7 cellular contexts compared by ENCODE assay signal in the genomic region with DNA sequence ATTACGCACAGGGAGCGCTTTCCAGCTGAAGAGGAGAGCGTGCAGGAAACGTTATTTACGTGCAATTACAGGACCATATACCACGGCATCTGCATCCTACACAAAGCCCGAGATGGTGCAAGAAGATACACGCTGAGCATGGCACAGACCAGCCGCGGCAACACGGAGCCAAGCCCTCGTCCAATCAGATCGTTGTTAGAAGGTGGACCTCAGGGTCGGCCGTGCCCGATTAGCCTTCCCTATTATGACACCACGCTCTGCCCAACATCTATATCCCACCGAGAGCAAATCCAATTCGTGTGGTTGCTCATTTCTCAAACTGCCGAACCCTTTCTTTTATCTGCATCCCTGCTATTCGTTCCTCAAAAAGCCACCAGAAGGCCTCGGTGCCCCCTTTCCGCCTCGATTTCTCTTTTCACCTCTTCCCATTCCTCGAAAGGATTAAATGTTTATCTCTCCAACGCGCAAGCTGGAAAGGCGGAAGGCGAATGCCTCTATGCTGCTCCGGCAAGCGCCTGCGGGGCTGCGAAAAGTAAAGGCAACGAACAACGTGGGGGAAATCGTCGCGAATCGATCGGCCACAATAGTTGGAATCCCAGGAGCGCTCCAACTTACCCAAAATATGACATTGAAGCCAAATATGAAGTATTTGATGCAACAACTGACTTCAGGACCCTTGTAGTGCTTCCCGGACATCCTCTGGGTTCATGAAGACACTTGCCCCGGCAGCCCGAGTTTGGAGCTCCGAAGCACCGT. TPM values are rescaled to one million over a fixed set of nuclear protein-coding genes. Genes with fewer than 3 reads are reported as not detected.
A peak's percentile ranks its signal among the peaks of the same experiment; 100 is the strongest.
DNase-seq lines count a peak whose midpoint lies in the region; ATAC-seq and TF ChIP-seq lines count a peak whose summit lies in the region.

No MANE protein-coding gene starts in this region.

- peaks cover 74% of the 10 kb centered on the region for H3K4me1 Mint-ChIP-seq in activated T-cell treated with anti-CD3 and anti-CD28 coated beads, Interleukin-2, amount 50 U/mL, for 4 hours (ENCODE audit: low read depth)
- peaks cover 30 to 79% (median 75%) of the 10 kb centered on the region in 4 donors for H3K4me1 Mint-ChIP-seq in naive thymus-derived CD8-positive, alpha-beta T cell

- no peak for TF ChIP-seq CTCF in GM13977 (IDR thresholded peaks at IDR 0.05; ENCODE audit: extremely low read depth, insufficient read depth, missing control alignments)
- TF ChIP-seq CTCF in thoracic aorta (IDR thresholded peaks at IDR 0.05), result no peak

- H3K27me3 Mint-ChIP-seq in activated T-cell treated with anti-CD3 and anti-CD28 coated beads, Interleukin-2, amount 50 U/mL, for 4 hours (ENCODE audit: low read depth), result no peaks in the 10 kb centered on the region
- no peaks in the 10 kb centered on the region for H3K27me3 Mint-ChIP-seq in naive thymus-derived CD8-positive, alpha-beta T cell

- no peaks in the 10 kb centered on the region for H3K9me3 Mint-ChIP-seq in activated T-cell treated with anti-CD3 and anti-CD28 coated beads, Interleukin-2, amount 50 U/mL, for 4 hours
- no peaks in the 10 kb centered on the region for H3K9me3 Mint-ChIP-seq in naive thymus-derived CD8-positive, alpha-beta T cell

- H3K27ac ChIP-seq in thoracic aorta, result peak overlapping the region; percentile 37 to 62

- peak overlapping the region; percentile 87 for H3K4me3 ChIP-seq in thoracic aorta

- H3K27ac Mint-ChIP-seq in naive thymus-derived CD8-positive, alpha-beta T cell, result peak overlapping the region; percentile 7 to 92 (median 74)

- DNase-seq in GM13977 (ENCODE audit: low spot score) (peak; percentile 36), NCI-H524 treated with DMSO at 0.1 percent for 48 hours (lab: John Stamatoyannopoulos, UW) (peak; percentile 20), fibroblast of gingiva (ENCODE audit: low read depth) (peak; percentile 83), thoracic aorta (ENCODE audit: low spot score) (no peak)
- DNase-seq in activated T-cell treated with anti-CD3 and anti-CD28 coated beads, Interleukin-2, amount 50 U/mL, for 4 hours, result no peak
- DNase-seq in naive thymus-derived CD8-positive, alpha-beta T cell, result peak in 6 of 10 donors; percentile 12 to 63 (median 23)

- no peaks in the 10 kb centered on the region for H3K27me3 ChIP-seq in thoracic aorta (replicated peaks; ENCODE audit: insufficient read depth)

- H3K4me1 ChIP-seq in thoracic aorta (ENCODE audit: control insufficient read depth in 1 of 2, low read depth in 2 of 2), result peaks cover 14 to 45% of the 10 kb centered on the region in 2 donors

- POLR2A ChIA-PET in naive thymus-derived CD8-positive, alpha-beta T cell (lab: Charles Lee), result interaction anchor here (0.6 to 2.5 kb wide), 9 partner anchors 9 to 1289 kb away, joined by 3 to 11 read pairs (median 5); a partner anchor contains a TSS

- in situ Hi-C loops in GM13977 (cut with MboI; ENCODE audit: low pct_unique_long_range_greater_than_20kb, low sequenced_read_pairs, unreplicated experiment), result no loop called here

- ATAC-seq in HG02884 (IDR thresholded peaks at IDR 0.05; ENCODE audit: unreplicated experiment) (peak; percentile 18), thoracic aorta (ENCODE audit: insufficient number of reproducible peaks, low FRiP score, low read depth) (peak; percentile 3)
- ATAC-seq in activated T-cell treated with anti-CD3 and anti-CD28 coated beads, Interleukin-2, amount 50 U/mL, for 4 hours, result peak; percentile 27 to 35
- ATAC-seq in naive thymus-derived CD8-positive, alpha-beta T cell, result peak; percentile 25 to 31

- peak overlapping the region; percentile 95 for H3K4me3 Mint-ChIP-seq in activated T-cell treated with anti-CD3 and anti-CD28 coated beads, Interleukin-2, amount 50 U/mL, for 4 hours
- H3K4me3 Mint-ChIP-seq in naive thymus-derived CD8-positive, alpha-beta T cell, result peak overlapping the region; percentile 87 to 99 (median 92)

- no peaks in the 10 kb centered on the region for H3K9me3 ChIP-seq in thoracic aorta

- H3K36me3 Mint-ChIP-seq in activated T-cell treated with anti-CD3 and anti-CD28 coated beads, Interleukin-2, amount 50 U/mL, for 4 hours (ENCODE audit: insufficient read depth), result no peaks in the 10 kb centered on the region
- H3K36me3 Mint-ChIP-seq in naive thymus-derived CD8-positive, alpha-beta T cell, result no peaks in the 10 kb centered on the region

- no peaks in the 10 kb centered on the region for H3K36me3 ChIP-seq in thoracic aorta

RNA-seq across cellular contexts. Expression of a gene that starts 0.7 kb away (rescaled TPM):
- total RNA-seq in activated T-cell treated with anti-CD3 and anti-CD28 coated beads, Interleukin-2, amount 50 U/mL, for 4 hours, result 10 to 100 TPM; 22.8 to 26.8 (median 23.8) TPM
- total RNA-seq in naive thymus-derived CD8-positive, alpha-beta T cell, result 1 to 10 TPM; 5.0 to 5.4 TPM
- polyA plus RNA-seq in naive thymus-derived CD8-positive, alpha-beta T cell, result 10 to 100 TPM in 1 of 3 donors, 1 to 10 TPM in 2; 5.9 to 13.9 (median 9.6) TPM
- 10 to 100 TPM in 1 of 2 donors, 1 to 10 TPM in 1; 7.7 to 11.4 TPM for total RNA-seq in thoracic aorta

Comparison
In these comparisons a context has a peak if more than half of its experiments do, and no peak if none do; other contexts are left out.
1. DNase-seq: peak in GM13977 (single experiment), NCI-H524 treated with DMSO at 0.1 percent for 48 hours (single experiment), fibroblast of gingiva (single experiment) and naive thymus-derived CD8-positive, alpha-beta T cell (6 of 10); none in activated T-cell treated with anti-CD3 and anti-CD28 coated beads, Interleukin-2, amount 50 U/mL, for 4 hours (single experiment) and thoracic aorta (single experiment).
2. Peak in every context shown above with its lines, with median percentiles within 50 percentile points of each other: ATAC-seq.